Comparison of ENCODE assay signal across 8 cellular contexts in genomic region chr16:569445-570254, GRCh38. TPM values are rescaled to one million over a fixed set of nuclear protein-coding genes. Genes with fewer than 3 reads are reported as not detected.
DNase-seq lines count a peak whose midpoint lies in the region; ATAC-seq and TF ChIP-seq lines count a peak whose summit lies in the region.

TSS of gene PIGQ (plus strand) at chr16:569968. CDS start at chr16:574075, 4,107 bp downstream.

- peaks cover 33% of the 10 kb centered on the region for H3K4me1 Mint-ChIP-seq in CD14-positive monocyte
- peaks cover 33% of the 10 kb centered on the region for H3K4me1 Mint-ChIP-seq in activated CD4-positive, alpha-beta memory T cell treated with anti-CD3 and anti-CD28 coated beads, Interleukin-2, amount 10 ng/mL, durations not matched to agents 7 days and 5 days

- H3K36me3 Mint-ChIP-seq in CD14-positive monocyte: peaks cover 4% of the 10 kb centered on the region in 2 donors
- no peaks in the 10 kb centered on the region for H3K36me3 Mint-ChIP-seq in activated CD4-positive, alpha-beta memory T cell treated with anti-CD3 and anti-CD28 coated beads, Interleukin-2, amount 10 ng/mL, durations not matched to agents 7 days and 5 days (ENCODE audit: low read depth)

- H3K36me3 ChIP-seq in duodenal mucosa (ENCODE audit: control insufficient read depth in 1 of 2, insufficient read depth in 2 of 2, low read length in 2 of 2): peaks cover 0 to 4% of the 10 kb centered on the region in 2 donors

- CTCF ChIA-PET in activated CD4-positive, alpha-beta memory T cell treated with anti-CD3 and anti-CD28 coated beads, Interleukin-2, amount 10 ng/mL, durations not matched to agents 7 days and 5 days (lab: Charles Lee): no interaction called here

- no peak for DNase-seq in CD14-positive monocyte (ENCODE audit: low spot score)
- DNase-seq in NCI-H1694 (lab: John Stamatoyannopoulos, UW): peak; percentile 10
- DNase-seq in activated CD4-positive, alpha-beta memory T cell treated with anti-CD3 and anti-CD28 coated beads, Interleukin-2, amount 10 ng/mL, durations not matched to agents 7 days and 5 days: peak; percentile 75
- peak; percentile 51 to 93 for DNase-seq in lower leg skin (ENCODE audit: low spot score in 2 of 2)
- peak; percentile 63 for DNase-seq in stimulated activated CD4-positive, alpha-beta T cell treated with anti-CD3 and anti-CD28 coated beads, Interleukin-4, amount 100 ng/mL, for 24 hours

- 3 to 5% methylated on average over 11 to 23 of the region's 87 CpGs for WGBS in lower leg skin, 2 donors

- H3K9me3 Mint-ChIP-seq in CD14-positive monocyte: peaks cover 0 to 2% (median 0%) of the 10 kb centered on the region in 7 donors
- H3K9me3 Mint-ChIP-seq in activated CD4-positive, alpha-beta memory T cell treated with anti-CD3 and anti-CD28 coated beads, Interleukin-2, amount 10 ng/mL, durations not matched to agents 7 days and 5 days: no peaks in the 10 kb centered on the region

- TF ChIP-seq POLR2A in lower leg skin (IDR thresholded peaks at IDR 0.05): no peak

- intact Hi-C loops in CD14-positive monocyte (cut with micrococcal nuclease): no loop called here
- intact Hi-C loops in lower leg skin (cut with DNase I; ENCODE audit: low total_unique reads): no loop called here

- no peak for TF ChIP-seq CTCF in CD14-positive monocyte (IDR thresholded peaks at IDR 0.05)
- no peak for TF ChIP-seq CTCF in lower leg skin (IDR thresholded peaks at IDR 0.05)

- H3K27me3 Mint-ChIP-seq in CD14-positive monocyte (ENCODE audit: low read depth in 3 of 3): peaks cover 0 to 6% (median 2%) of the 10 kb centered on the region in 3 donors
- no peaks in the 10 kb centered on the region for H3K27me3 Mint-ChIP-seq in activated CD4-positive, alpha-beta memory T cell treated with anti-CD3 and anti-CD28 coated beads, Interleukin-2, amount 10 ng/mL, durations not matched to agents 7 days and 5 days

- peak within 1 kb of the TSS in 6 of 7 donors; percentile 19 to 85 (median 81) for H3K27ac Mint-ChIP-seq in CD14-positive monocyte
- peak within 1 kb of the TSS; percentile 82 for H3K27ac Mint-ChIP-seq in activated CD4-positive, alpha-beta memory T cell treated with anti-CD3 and anti-CD28 coated beads, Interleukin-2, amount 10 ng/mL, durations not matched to agents 7 days and 5 days

- H3K4me1 ChIP-seq in duodenal mucosa (ENCODE audit: control insufficient read depth in 1 of 2, insufficient read depth in 2 of 2, low read length in 2 of 2): peaks cover 31 to 45% of the 10 kb centered on the region in 2 donors

- no peak within 1 kb of the TSS for H3K27ac ChIP-seq in duodenal mucosa (ENCODE audit: low read depth, low read length)

- POLR2A ChIA-PET in activated CD4-positive, alpha-beta memory T cell treated with anti-CD3 and anti-CD28 coated beads, Interleukin-2, amount 10 ng/mL, durations not matched to agents 7 days and 5 days (lab: Charles Lee): interaction anchor here (1.5 to 2.0 kb wide), 2 partner anchors 19 to 168 kb away, joined by 3 to 10 read pairs; partner anchors contain the start of gene DECR2

- H3K9me3 ChIP-seq in duodenal mucosa (ENCODE audit: control insufficient read depth in 1 of 2, low read length in 2 of 2): no peaks in the 10 kb centered on the region

- H3K4me3 Mint-ChIP-seq in CD14-positive monocyte: peak within 1 kb of the TSS; percentile 84 to 93
- peak within 1 kb of the TSS; percentile 81 for H3K4me3 Mint-ChIP-seq in activated CD4-positive, alpha-beta memory T cell treated with anti-CD3 and anti-CD28 coated beads, Interleukin-2, amount 10 ng/mL, durations not matched to agents 7 days and 5 days

- peak within 1 kb of the TSS; percentile 71 to 87 for H3K4me3 ChIP-seq in duodenal mucosa (ENCODE audit: low read depth in 1 of 2, low read length in 2 of 2)
- H3K4me3 ChIP-seq in lower leg skin (ENCODE audit: low read depth, poor library complexity, severe bottlenecking): peak within 1 kb of the TSS; percentile 81

- peak; percentile 49 for ATAC-seq in GM19438 (IDR thresholded peaks at IDR 0.05; ENCODE audit: low read depth, unreplicated experiment)
- no peak for ATAC-seq in GM19397 (IDR thresholded peaks at IDR 0.05; ENCODE audit: unreplicated experiment)

- H3K9ac ChIP-seq in duodenal mucosa (ENCODE audit: low read depth in 1 of 2, low read length in 2 of 2): peak within 1 kb of the TSS; percentile 57 to 58

- no peaks in the 10 kb centered on the region for H3K27me3 ChIP-seq in duodenal mucosa (ENCODE audit: control insufficient read depth in 1 of 2, insufficient read depth in 2 of 2, low read length in 2 of 2)

RNA-seq across cellular contexts. Expression of gene PIGQ, which starts in this region (rescaled TPM):
- 10 to 100 TPM; 11.4 to 12.1 TPM for polyA plus RNA-seq in CD14-positive monocyte
- 10 to 100 TPM; 33.7 to 35.1 TPM for total RNA-seq in activated CD4-positive, alpha-beta memory T cell treated with anti-CD3 and anti-CD28 coated beads, Interleukin-2, amount 10 ng/mL, durations not matched to agents 7 days and 5 days
- total RNA-seq in lower leg skin: 10 to 100 TPM; 33.2 to 46.1 (median 43.5) TPM
